12 cellular contexts compared by ENCODE assay signal in genomic region chr3:53696401-53697172, GRCh38.
DNase-seq lines count a peak whose midpoint lies in the region; ATAC-seq and TF ChIP-seq lines count a peak whose summit lies in the region.
"Had no signal": no experiment of that assay in that cellular context is flagged by ENCODE, and none has a peak within 500 bp of the region (broad histone marks: within the 10 kb centered on the region; RNA-seq: fewer than 3 reads in every experiment).

No MANE protein-coding gene starts in this region.

- TF ChIP-seq CTCF in tibial nerve (IDR thresholded peaks at IDR 0.05) = no peak

- 68 to 77% methylated on average over 4 of the region's 4 CpGs for WGBS in tibial nerve, 2 donors

- peaks cover 0 to 4% (median 0%) of the 10 kb centered on the region in 4 donors for H3K4me1 ChIP-seq in tibial nerve

- no peaks in the 10 kb centered on the region for H3K9me3 ChIP-seq in tibial nerve

- ATAC-seq in GM18505 (IDR thresholded peaks at IDR 0.05; ENCODE audit: unreplicated experiment) = no peak
- ATAC-seq: CD8-positive, alpha-beta T cell had no signal

- no peaks in the 10 kb centered on the region for H3K36me3 ChIP-seq in tibial nerve
- H3K36me3 ChIP-seq: brain microvascular endothelial cell had no signal

- no peak overlapping the region for H3K27ac ChIP-seq in tibial nerve
- H3K27ac ChIP-seq: brain microvascular endothelial cell had no signal

- DNase-seq in GM03348 (ENCODE audit: low spot score) = peak; percentile 22
- DNase-seq in NOMO-1 (lab: John Stamatoyannopoulos, UW; ENCODE audit: unreplicated experiment in 2 of 2) = peak; percentile 14 to 37
- peak; percentile 11 for DNase-seq in fibroblast of peridontal ligament (ENCODE audit: extremely low read depth)
- peak; percentile 47 for DNase-seq in mucosa of gallbladder (ENCODE audit: low spot score)
- DNase-seq in tibial nerve (ENCODE audit: low spot score in 2 of 2) = no peak
- DNase-seq in GM19238 (ENCODE audit: insufficient read length, low spot score) = no peak
- no peak for DNase-seq in NCI-H146 treated with DMSO at 0.1 percent for 48 hours (lab: John Stamatoyannopoulos, UW; ENCODE audit: unreplicated experiment)
- DNase-seq: activated CD4-positive, alpha-beta T cell treated with anti-CD3 and anti-CD28 coated beads, Interleukin-2, amount 10 ng/mL, durations not matched to agents 24 days and 14 days; brain microvascular endothelial cell; CD8-positive, alpha-beta T cell; NCI-H446 treated with DMSO at 0.1 percent for 48 hours had no signal

- TF ChIP-seq POLR2A in GM18505 (IDR thresholded peaks at IDR 0.05; ENCODE audit: borderline replicate concordance, extremely low read depth, insufficient read depth, insufficient read length) (no peak), tibial nerve (IDR thresholded peaks at IDR 0.05) (no peak)

- H3K4me3 ChIP-seq in tibial nerve = no peak overlapping the region

- no peaks in the 10 kb centered on the region for H3K27me3 ChIP-seq in tibial nerve
- H3K27me3 ChIP-seq: brain microvascular endothelial cell had no signal

- TF ChIP-seq EP300 in tibial nerve (IDR thresholded peaks at IDR 0.05) = no peak

Comparison
In these comparisons a context has a peak if more than half of its experiments do, and no peak if none do; other contexts are left out.
1. DNase-seq: peak in GM03348 (single experiment), NOMO-1 (2 of 2), fibroblast of peridontal ligament (single experiment) and mucosa of gallbladder (single experiment); none in tibial nerve (0 of 2), GM19238 (single experiment) and NCI-H146 treated with DMSO at 0.1 percent for 48 hours (single experiment).